Comparison of ENCODE assay signal across 8 cellular contexts in genomic region chr1:88608139-88608943, GRCh38.
DNase-seq lines count a peak whose midpoint lies in the region; ATAC-seq, FAIRE-seq and TF ChIP-seq lines count a peak whose summit lies in the region.

No MANE protein-coding gene starts in this region.

- no peak for TF ChIP-seq POLR2A in GM12891 (IDR thresholded peaks at IDR 0.05; ENCODE audit: low read depth, low read length)

- DNase-seq in ACHN (peak; percentile 24), GM12891 (ENCODE audit: insufficient read length, low spot score) (peak; percentile 10), NOMO-1 treated with DMSO at 0.1 percent for 48 hours (lab: John Stamatoyannopoulos, UW; ENCODE audit: unreplicated experiment) (peak; percentile 62), dorsolateral prefrontal cortex (no peak), retinal pigment epithelial cell (ENCODE audit: low read depth) (no peak), HuH-7.5 (ENCODE audit: low spot score) (no peak), omental fat pad (ENCODE audit: low spot score) (no peak)

- H3K4me3 ChIP-seq in dorsolateral prefrontal cortex = no peak overlapping the region
- no peak overlapping the region for H3K4me3 ChIP-seq in retinal pigment epithelial cell (ENCODE audit: low read length)

- FAIRE-seq in GM12891 (lab: Jason Lieb, UNC) = no peak

- intact Hi-C loops in dorsolateral prefrontal cortex (cut with DNase I) = no loop called here

- TF ChIP-seq CTCF in dorsolateral prefrontal cortex (IDR thresholded peaks at IDR 0.05 in 54 of 56, conservative IDR thresholded peaks at IDR 0.05 in 2 of 56; ENCODE audit: low read depth in 1 of 56, partially characterized antibody in 56 of 56) (peak in 38 of 56 donors; percentile 8 to 52 (median 31)), retinal pigment epithelial cell (conservative IDR thresholded peaks at IDR 0.05; ENCODE audit: low read depth, low read length) (peak; percentile 77), omental fat pad (IDR thresholded peaks at IDR 0.05) (no peak)

- H3K27me3 ChIP-seq in dorsolateral prefrontal cortex = no peaks in the 10 kb centered on the region

- ATAC-seq in HG03039 (IDR thresholded peaks at IDR 0.05; ENCODE audit: unreplicated experiment) (peak; percentile 68), omental fat pad (ENCODE audit: low FRiP score) (no peak)

- in situ Hi-C loops in ACHN (cut with HindIII; ENCODE audit: low pct_ligation_motif_present, low pct_unique_long_range_greater_than_20kb, low sequenced_read_pairs) = no loop called here

- no peak overlapping the region for H3K27ac ChIP-seq in dorsolateral prefrontal cortex

TF ChIP-seq in GM12891, 5 proteins besides CTCF, POLR2A, EP300 and RAD21:
- TF ChIP-seq SPI1 (IDR thresholded peaks at IDR 0.05; ENCODE audit: low read depth, low read length) (no peak), PAX5 (IDR thresholded peaks at IDR 0.05; ENCODE audit: insufficient read depth, low read length, severe bottlenecking) (no peak), POLR2AphosphoS5 (IDR thresholded peaks at IDR 0.05; ENCODE audit: low read depth, low read length) (no peak), TAF1 (IDR thresholded peaks at IDR 0.05; ENCODE audit: low read depth, low read length) (no peak), POU2F2 (IDR thresholded peaks at IDR 0.05; ENCODE audit: low read depth, low read length) (no peak)

Comparison
In these comparisons a context has a peak if more than half of its experiments do, and no peak if none do; other contexts are left out.
1. DNase-seq: peak in ACHN (single experiment), GM12891 (single experiment) and NOMO-1 treated with DMSO at 0.1 percent for 48 hours (single experiment); none in dorsolateral prefrontal cortex (0 of 10), retinal pigment epithelial cell (single experiment), HuH-7.5 (single experiment) and omental fat pad (single experiment).
2. CTCF ChIP-seq: peak in dorsolateral prefrontal cortex (38 of 56) and retinal pigment epithelial cell (single experiment); none in omental fat pad (0 of 3).